In genomic region chr5:88770290-88771257, GRCh38 we compare ENCODE assay signal across 23 cellular contexts.
DNase-seq lines count a peak whose midpoint lies in the region; ATAC-seq and TF ChIP-seq lines count a peak whose summit lies in the region.
"Had no signal": no experiment of that assay in that cellular context is flagged by ENCODE, and none has a peak within 500 bp of the region (broad histone marks: within the 10 kb centered on the region; RNA-seq: fewer than 3 reads in every experiment).

No MANE protein-coding gene starts in this region.

- H3K4me3 Mint-ChIP-seq in T-helper 17 cell = no peak overlapping the region
- no peak overlapping the region for H3K4me3 Mint-ChIP-seq in activated CD4-positive, alpha-beta T cell treated with anti-CD3 and anti-CD28 coated beads, Interleukin-2, amount 10 ng/mL, durations not matched to agents 7 days and 5 days
- H3K4me3 Mint-ChIP-seq in effector memory CD8-positive, alpha-beta T cell = no peak overlapping the region
- H3K4me3 Mint-ChIP-seq: activated CD4-positive, alpha-beta T cell treated with anti-CD3 and anti-CD28 coated beads, Interleukin-2, amount 10 ng/mL, durations not matched to agents 24 days and 14 days; activated naive CD8-positive, alpha-beta T cell treated with anti-CD3 and anti-CD28 coated beads for 36 hours; CD4-positive, alpha-beta memory T cell; natural killer cell treated with Interleukin-12 subunit alpha and Interleukin-12 subunit beta and Interleukin-15 and Interleukin-18, amount 100 ng/mL, for 72 hours; T-cell had no signal

- H3K36me3 Mint-ChIP-seq in T-helper 17 cell (ENCODE audit: low read depth) = no peaks in the 10 kb centered on the region
- H3K36me3 Mint-ChIP-seq in activated CD4-positive, alpha-beta T cell treated with anti-CD3 and anti-CD28 coated beads, Interleukin-2, amount 10 ng/mL, durations not matched to agents 7 days and 5 days (ENCODE audit: low read depth) = no peaks in the 10 kb centered on the region
- H3K36me3 Mint-ChIP-seq in effector memory CD8-positive, alpha-beta T cell (ENCODE audit: insufficient read depth) = no peaks in the 10 kb centered on the region
- H3K36me3 Mint-ChIP-seq: activated naive CD8-positive, alpha-beta T cell treated with anti-CD3 and anti-CD28 coated beads for 36 hours; CD4-positive, alpha-beta memory T cell; natural killer cell treated with Interleukin-12 subunit alpha and Interleukin-12 subunit beta and Interleukin-15 and Interleukin-18, amount 100 ng/mL, for 72 hours; T-cell had no signal

- peak overlapping the region; percentile 80 for H3K27ac ChIP-seq in brain microvascular endothelial cell
- H3K27ac ChIP-seq in osteoblast (ENCODE audit: low read depth, low read length) = peak overlapping the region; percentile 87
- H3K27ac ChIP-seq: coronary artery, pancreas had no signal

- POLR2A ChIA-PET in activated CD4-positive, alpha-beta T cell treated with anti-CD3 and anti-CD28 coated beads, Interleukin-2, amount 10 ng/mL, durations not matched to agents 7 days and 5 days (lab: Charles Lee) = no interaction called here

- DNase-seq in EH (ENCODE audit: low read depth) (peak; percentile 81), NCI-H526 treated with DMSO at 0.1 percent for 48 hours (lab: John Stamatoyannopoulos, UW) (peak; percentile 23), brain microvascular endothelial cell (peak; percentile 64), osteoblast (ENCODE audit: insufficient read length, low spot score, missing footprints) (no peak), T-helper 17 cell (no peak)
- DNase-seq in activated CD4-positive, alpha-beta T cell treated with anti-CD3 and anti-CD28 coated beads, Interleukin-2, amount 10 ng/mL, durations not matched to agents 7 days and 5 days = no peak
- no peak for DNase-seq in effector memory CD8-positive, alpha-beta T cell
- DNase-seq: ACHN; activated CD4-positive, alpha-beta T cell treated with anti-CD3 and anti-CD28 coated beads, Interleukin-2, amount 10 ng/mL, durations not matched to agents 24 days and 14 days; activated CD8-positive, alpha-beta memory T cell treated with anti-CD3 and anti-CD28 coated beads, Interleukin-2, amount 50 U/mL, for 4 hours; activated naive CD8-positive, alpha-beta T cell treated with anti-CD3 and anti-CD28 coated beads for 36 hours; CD4-positive, alpha-beta memory T cell; DMS53; mesenchymal stem cell; NCI-H1417; pancreas; T-cell had no signal

- no peaks in the 10 kb centered on the region for H3K36me3 ChIP-seq in brain microvascular endothelial cell (replicated peaks)
- H3K36me3 ChIP-seq in osteoblast (ENCODE audit: insufficient read depth, low read length) = no peaks in the 10 kb centered on the region
- H3K36me3 ChIP-seq: pancreas had no signal

- H3K79me2 ChIP-seq in osteoblast (ENCODE audit: insufficient read depth, low read length) = no peaks in the 10 kb centered on the region

- H3K27ac Mint-ChIP-seq in T-helper 17 cell = no peak overlapping the region
- no peak overlapping the region for H3K27ac Mint-ChIP-seq in activated CD4-positive, alpha-beta T cell treated with anti-CD3 and anti-CD28 coated beads, Interleukin-2, amount 10 ng/mL, durations not matched to agents 7 days and 5 days
- H3K27ac Mint-ChIP-seq in effector memory CD8-positive, alpha-beta T cell = no peak overlapping the region
- H3K27ac Mint-ChIP-seq: activated CD4-positive, alpha-beta T cell treated with anti-CD3 and anti-CD28 coated beads, Interleukin-2, amount 10 ng/mL, durations not matched to agents 24 days and 14 days; activated naive CD8-positive, alpha-beta T cell treated with anti-CD3 and anti-CD28 coated beads for 36 hours; activated T-helper 2 cell treated with anti-CD3 and anti-CD28 coated beads, Interferon-gamma antibody, Interleukin-2, Interleukin-4, amounts not matched to agents 10 μg/mL and 5 μg/mL and 100 μg/mL, durations not matched to agents 14 hours and 24 hours and 36 hours; CD4-positive, alpha-beta memory T cell; natural killer cell treated with Interleukin-12 subunit alpha and Interleukin-12 subunit beta and Interleukin-15 and Interleukin-18, amount 100 ng/mL, for 72 hours; T-cell had no signal

- H4K20me1 ChIP-seq in osteoblast (ENCODE audit: insufficient read depth, low read length) = no peaks in the 10 kb centered on the region

- no peaks in the 10 kb centered on the region for H3K4me1 Mint-ChIP-seq in T-helper 17 cell
- no peaks in the 10 kb centered on the region for H3K4me1 Mint-ChIP-seq in activated CD4-positive, alpha-beta T cell treated with anti-CD3 and anti-CD28 coated beads, Interleukin-2, amount 10 ng/mL, durations not matched to agents 7 days and 5 days
- H3K4me1 Mint-ChIP-seq in effector memory CD8-positive, alpha-beta T cell (ENCODE audit: low read depth in 2 of 2) = no peaks in the 10 kb centered on the region
- H3K4me1 Mint-ChIP-seq: activated CD4-positive, alpha-beta T cell treated with anti-CD3 and anti-CD28 coated beads, Interleukin-2, amount 10 ng/mL, durations not matched to agents 24 days and 14 days; activated naive CD8-positive, alpha-beta T cell treated with anti-CD3 and anti-CD28 coated beads for 36 hours; CD4-positive, alpha-beta memory T cell; T-cell had no signal

- peaks cover 26% of the 10 kb centered on the region for H3K27me3 Mint-ChIP-seq in T-helper 17 cell
- H3K27me3 Mint-ChIP-seq in activated CD4-positive, alpha-beta T cell treated with anti-CD3 and anti-CD28 coated beads, Interleukin-2, amount 10 ng/mL, durations not matched to agents 7 days and 5 days = peaks cover 3% of the 10 kb centered on the region
- no peaks in the 10 kb centered on the region for H3K27me3 Mint-ChIP-seq in effector memory CD8-positive, alpha-beta T cell
- H3K27me3 Mint-ChIP-seq: natural killer cell treated with Interleukin-12 subunit alpha and Interleukin-12 subunit beta and Interleukin-15 and Interleukin-18, amount 100 ng/mL, for 72 hours had no signal

- H3K27me3 ChIP-seq in brain microvascular endothelial cell (replicated peaks) (no peaks in the 10 kb centered on the region), osteoblast (ENCODE audit: insufficient read depth, low read length) (no peaks in the 10 kb centered on the region)
- H3K27me3 ChIP-seq: pancreas had no signal

- no peak overlapping the region for H2AFZ ChIP-seq in osteoblast (ENCODE audit: low read length)

- no peaks in the 10 kb centered on the region for H3K9me3 Mint-ChIP-seq in activated CD4-positive, alpha-beta T cell treated with anti-CD3 and anti-CD28 coated beads, Interleukin-2, amount 10 ng/mL, durations not matched to agents 7 days and 5 days
- H3K9me3 Mint-ChIP-seq in effector memory CD8-positive, alpha-beta T cell = no peaks in the 10 kb centered on the region
- H3K9me3 Mint-ChIP-seq: activated CD4-positive, alpha-beta T cell treated with anti-CD3 and anti-CD28 coated beads, Interleukin-2, amount 10 ng/mL, durations not matched to agents 24 days and 14 days; activated T-helper 2 cell treated with anti-CD3 and anti-CD28 coated beads, Interferon-gamma antibody, Interleukin-2, Interleukin-4, amounts not matched to agents 10 μg/mL and 5 μg/mL and 100 μg/mL, durations not matched to agents 14 hours and 24 hours and 36 hours; CD4-positive, alpha-beta memory T cell; natural killer cell treated with Interleukin-12 subunit alpha and Interleukin-12 subunit beta and Interleukin-15 and Interleukin-18, amount 100 ng/mL, for 72 hours; T-cell had no signal

- H3K4me1 ChIP-seq in osteoblast (ENCODE audit: insufficient read depth, low read length) = peaks cover 25% of the 10 kb centered on the region
- H3K4me1 ChIP-seq: pancreas had no signal

- in situ Hi-C loops in brain microvascular endothelial cell (cut with HindIII; ENCODE audit: low pct_ligation_motif_present, low sequenced_read_pairs) = no loop called here

- ATAC-seq in T-helper 17 cell (no peak), GM19467 (IDR thresholded peaks at IDR 0.05; ENCODE audit: unreplicated experiment) (no peak)
- ATAC-seq in effector memory CD8-positive, alpha-beta T cell (replicated peaks) = no peak
- ATAC-seq: HCT116; natural killer cell treated with Interleukin-12 subunit alpha and Interleukin-12 subunit beta and Interleukin-15 and Interleukin-18, amount 100 ng/mL, for 72 hours; pancreas; sciatic nerve; T-cell had no signal

- no peak for TF ChIP-seq CTCF in brain microvascular endothelial cell (IDR thresholded peaks at IDR 0.05; ENCODE audit: low read depth, low read length, missing control alignments)
- TF ChIP-seq CTCF in osteoblast (IDR thresholded peaks at IDR 0.05; ENCODE audit: extremely low read depth, low read depth, low read length) = no peak

- no peaks in the 10 kb centered on the region for H3K9me3 ChIP-seq in osteoblast (ENCODE audit: low read depth, low read length)
- H3K9me3 ChIP-seq in T-helper 17 cell (ENCODE audit: control insufficient read depth, low read length, poor library complexity, severe bottlenecking) = no peaks in the 10 kb centered on the region
- H3K9me3 ChIP-seq: pancreas had no signal

- H3K4me2 ChIP-seq in osteoblast (ENCODE audit: insufficient read depth, low read length) = peak overlapping the region; percentile 17

- CTCF ChIA-PET in activated CD4-positive, alpha-beta T cell treated with anti-CD3 and anti-CD28 coated beads, Interleukin-2, amount 10 ng/mL, durations not matched to agents 7 days and 5 days (lab: Charles Lee) = no interaction called here

- H3K4me3 ChIP-seq in brain microvascular endothelial cell (ENCODE audit: low read depth, low read length) = no peak overlapping the region
- no peak overlapping the region for H3K4me3 ChIP-seq in osteoblast (ENCODE audit: insufficient read depth, low read length)
- H3K4me3 ChIP-seq: coronary artery, pancreas had no signal

Comparison
In these comparisons a context has a peak if more than half of its experiments do, and no peak if none do; other contexts are left out.
1. DNase-seq: peak in EH (single experiment), NCI-H526 treated with DMSO at 0.1 percent for 48 hours (single experiment) and brain microvascular endothelial cell (single experiment); none in osteoblast (single experiment), T-helper 17 cell (0 of 3), activated CD4-positive, alpha-beta T cell treated with anti-CD3 and anti-CD28 coated beads, Interleukin-2, amount 10 ng/mL, durations not matched to agents 7 days and 5 days (single experiment) and effector memory CD8-positive, alpha-beta T cell (0 of 3).